ENCODE assay signal across 7 cellular contexts in the genomic region with DNA sequence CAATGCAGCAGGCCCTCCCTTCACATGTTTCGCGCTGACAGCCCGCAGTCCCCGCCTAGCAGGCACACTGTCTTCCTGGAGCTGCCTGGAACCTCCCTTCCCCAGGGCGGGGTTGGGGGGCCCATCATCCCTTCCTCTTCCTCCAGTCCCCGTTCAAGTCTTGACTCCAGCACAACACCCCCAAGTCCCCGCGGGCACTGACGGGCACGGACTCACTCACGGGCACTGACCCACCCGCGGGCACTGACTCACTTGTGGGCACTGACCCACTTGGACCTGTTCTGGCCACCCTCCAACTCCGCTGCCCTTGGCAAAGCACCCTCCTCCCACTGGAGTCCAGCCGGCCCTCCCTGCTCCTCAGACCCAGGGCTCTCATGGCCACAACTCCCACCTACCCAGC.
DNase-seq lines count a peak whose midpoint lies in the region; ATAC-seq and TF ChIP-seq lines count a peak whose summit lies in the region.
"Not testable (repeated sequence)": the region's sequence is repeated elsewhere in the genome, so short reads cannot be mapped to it uniquely, and the experiment has no call there.

No MANE protein-coding gene starts in this region.

- not testable (repeated sequence) for H3K9me3 Mint-ChIP-seq in chondrocyte (ENCODE audit: low read depth)

- 85% methylated on average over 8 of the region's 15 CpGs for WGBS in right cardiac atrium
- WGBS in spleen, 5 donors = 69 to 82% (median 72%) methylated on average over 7 to 9 of the region's 15 CpGs; no CpG with 5 or more reads in 1 of the 5 donors

- not testable (repeated sequence) for H3K4me3 ChIP-seq in right cardiac atrium (ENCODE audit: low read length); spleen

- ATAC-seq in right cardiac atrium = not testable (repeated sequence)

- not testable (repeated sequence) for H3K27ac ChIP-seq in right cardiac atrium (ENCODE audit: low read length); spleen

- H3K4me3 Mint-ChIP-seq in chondrocyte (ENCODE audit: unreplicated experiment) = not testable (repeated sequence)

- H3K4me1 ChIP-seq in right cardiac atrium (ENCODE audit: control insufficient read depth, insufficient read depth, low read length); spleen: not testable (repeated sequence)

- DNase-seq in activated CD8-positive, alpha-beta memory T cell treated with anti-CD3 and anti-CD28 coated beads, Interleukin-2, amount 50 U/mL, for 48 hours = peak; percentile 34
- DNase-seq in chondrocyte (ENCODE audit: low spot score) (peak; percentile 55), right cardiac atrium (peak; percentile 3 to 57 (median 8)), mesenteric fat pad (ENCODE audit: low spot score) (peak; percentile 72), posterior vena cava (ENCODE audit: low spot score) (peak; percentile 68), spleen (peak; percentile 71), ureter (ENCODE audit: low spot score) (peak; percentile 28)

- H3K9me3 ChIP-seq in right cardiac atrium (ENCODE audit: control insufficient read depth, low read length); spleen: not testable (repeated sequence)

- not testable (repeated sequence) for H3K27me3 Mint-ChIP-seq in chondrocyte (ENCODE audit: low read depth)

- not testable (repeated sequence) for H3K27ac Mint-ChIP-seq in chondrocyte (ENCODE audit: unreplicated experiment)

- intact Hi-C loops in right cardiac atrium (cut with DNase I); posterior vena cava (cut with DNase I); spleen (cut with DNase I; ENCODE audit: low total_unique reads): not testable (repeated sequence)

- TF ChIP-seq POLR2A in spleen (IDR thresholded peaks at IDR 0.05) = not testable (repeated sequence)

- H3K36me3 Mint-ChIP-seq in chondrocyte (ENCODE audit: low read depth) = not testable (repeated sequence)

- TF ChIP-seq CTCF in chondrocyte (IDR thresholded peaks at IDR 0.05); spleen (IDR thresholded peaks at IDR 0.05 in 8 of 11, conservative IDR thresholded peaks at IDR 0.05 in 3 of 11): not testable (repeated sequence)

- H3K4me1 Mint-ChIP-seq in chondrocyte (ENCODE audit: low read depth) = not testable (repeated sequence)

- not testable (repeated sequence) for H3K27me3 ChIP-seq in right cardiac atrium (ENCODE audit: control insufficient read depth, insufficient read depth); spleen (replicated peaks in 1 of 7)

- peaks cover 0 to 10% (median 0%) of the 10 kb centered on the region in 6 donors for H3K36me3 ChIP-seq in spleen

Comparison
In these comparisons a context has a peak if more than half of its experiments do, and no peak if none do; other contexts are left out.
1. DNase-seq: peak in every context shown above with its lines; median percentile 72 in mesenteric fat pad; 71 in spleen; 68 in posterior vena cava; 55 in chondrocyte; 34 in activated CD8-positive, alpha-beta memory T cell treated with anti-CD3 and anti-CD28 coated beads, Interleukin-2, amount 50 U/mL, for 48 hours; 28 in ureter; 8 in right cardiac atrium.